Comparison of ENCODE assay signal across 1 cellular context in the genomic region with DNA sequence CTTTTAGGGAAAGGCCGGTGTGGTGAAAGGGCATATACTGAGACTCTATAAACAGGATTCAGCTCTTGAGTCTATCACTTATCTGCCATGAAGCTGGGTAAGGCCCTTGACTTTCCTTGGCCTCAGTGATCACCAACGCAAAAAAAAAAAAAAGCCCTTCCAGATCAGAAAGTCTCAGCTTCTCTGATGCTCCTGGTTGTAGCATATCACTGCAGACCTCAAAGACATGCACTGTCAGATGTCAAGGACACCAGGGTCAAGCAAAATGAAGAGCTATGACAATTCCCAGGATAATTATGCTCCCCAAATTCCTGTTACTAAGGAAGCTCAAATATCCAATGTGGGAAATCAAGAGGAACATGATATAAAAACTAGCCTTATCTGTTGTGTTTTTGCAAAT.
TF ChIP-seq lines count a peak whose summit lies in the region.

No MANE protein-coding gene starts in this region.

TF ChIP-seq in H1, 55 proteins besides CTCF, POLR2A, EP300 and RAD21:
- TF ChIP-seq CEBPB (IDR thresholded peaks at IDR 0.05; ENCODE audit: low read depth, low read length) (no peak), RFX5 (IDR thresholded peaks at IDR 0.05; ENCODE audit: borderline replicate concordance, low read depth, low read length) (no peak), TCF12 (IDR thresholded peaks at IDR 0.05; ENCODE audit: low read depth, low read length) (no peak), SIN3A (conservative IDR thresholded peaks at IDR 0.05 in 1 of 2, IDR thresholded peaks at IDR 0.05 in 1 of 2; ENCODE audit: low read depth in 1 of 2, low read length in 2 of 2) (no peak), KDM5A (IDR thresholded peaks at IDR 0.05; ENCODE audit: low read length) (no peak), SIRT6 (IDR thresholded peaks at IDR 0.05; ENCODE audit: low read length) (no peak), CBX5 (IDR thresholded peaks at IDR 0.05; ENCODE audit: low read depth, low read length) (no peak), CBX8 (IDR thresholded peaks at IDR 0.05; ENCODE audit: borderline replicate concordance, low read depth, low read length) (no peak), E2F6 (IDR thresholded peaks at IDR 0.05) (no peak), SRF (IDR thresholded peaks at IDR 0.05; ENCODE audit: low read depth, low read length) (no peak), POLR2AphosphoS5 (IDR thresholded peaks at IDR 0.05; ENCODE audit: low read depth, low read length) (no peak)
- TF ChIP-seq, protein P1, sequence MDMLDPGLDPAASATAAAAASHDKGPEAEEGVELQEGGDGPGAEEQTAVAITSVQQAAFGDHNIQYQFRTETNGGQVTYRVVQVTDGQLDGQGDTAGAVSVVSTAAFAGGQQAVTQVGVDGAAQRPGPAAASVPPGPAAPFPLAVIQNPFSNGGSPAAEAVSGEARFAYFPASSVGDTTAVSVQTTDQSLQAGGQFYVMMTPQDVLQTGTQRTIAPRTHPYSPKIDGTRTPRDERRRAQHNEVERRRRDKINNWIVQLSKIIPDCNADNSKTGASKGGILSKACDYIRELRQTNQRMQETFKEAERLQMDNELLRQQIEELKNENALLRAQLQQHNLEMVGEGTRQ (IDR thresholded peaks at IDR 0.05; ENCODE audit: low read length), result no peak
- TF ChIP-seq, protein P2, sequence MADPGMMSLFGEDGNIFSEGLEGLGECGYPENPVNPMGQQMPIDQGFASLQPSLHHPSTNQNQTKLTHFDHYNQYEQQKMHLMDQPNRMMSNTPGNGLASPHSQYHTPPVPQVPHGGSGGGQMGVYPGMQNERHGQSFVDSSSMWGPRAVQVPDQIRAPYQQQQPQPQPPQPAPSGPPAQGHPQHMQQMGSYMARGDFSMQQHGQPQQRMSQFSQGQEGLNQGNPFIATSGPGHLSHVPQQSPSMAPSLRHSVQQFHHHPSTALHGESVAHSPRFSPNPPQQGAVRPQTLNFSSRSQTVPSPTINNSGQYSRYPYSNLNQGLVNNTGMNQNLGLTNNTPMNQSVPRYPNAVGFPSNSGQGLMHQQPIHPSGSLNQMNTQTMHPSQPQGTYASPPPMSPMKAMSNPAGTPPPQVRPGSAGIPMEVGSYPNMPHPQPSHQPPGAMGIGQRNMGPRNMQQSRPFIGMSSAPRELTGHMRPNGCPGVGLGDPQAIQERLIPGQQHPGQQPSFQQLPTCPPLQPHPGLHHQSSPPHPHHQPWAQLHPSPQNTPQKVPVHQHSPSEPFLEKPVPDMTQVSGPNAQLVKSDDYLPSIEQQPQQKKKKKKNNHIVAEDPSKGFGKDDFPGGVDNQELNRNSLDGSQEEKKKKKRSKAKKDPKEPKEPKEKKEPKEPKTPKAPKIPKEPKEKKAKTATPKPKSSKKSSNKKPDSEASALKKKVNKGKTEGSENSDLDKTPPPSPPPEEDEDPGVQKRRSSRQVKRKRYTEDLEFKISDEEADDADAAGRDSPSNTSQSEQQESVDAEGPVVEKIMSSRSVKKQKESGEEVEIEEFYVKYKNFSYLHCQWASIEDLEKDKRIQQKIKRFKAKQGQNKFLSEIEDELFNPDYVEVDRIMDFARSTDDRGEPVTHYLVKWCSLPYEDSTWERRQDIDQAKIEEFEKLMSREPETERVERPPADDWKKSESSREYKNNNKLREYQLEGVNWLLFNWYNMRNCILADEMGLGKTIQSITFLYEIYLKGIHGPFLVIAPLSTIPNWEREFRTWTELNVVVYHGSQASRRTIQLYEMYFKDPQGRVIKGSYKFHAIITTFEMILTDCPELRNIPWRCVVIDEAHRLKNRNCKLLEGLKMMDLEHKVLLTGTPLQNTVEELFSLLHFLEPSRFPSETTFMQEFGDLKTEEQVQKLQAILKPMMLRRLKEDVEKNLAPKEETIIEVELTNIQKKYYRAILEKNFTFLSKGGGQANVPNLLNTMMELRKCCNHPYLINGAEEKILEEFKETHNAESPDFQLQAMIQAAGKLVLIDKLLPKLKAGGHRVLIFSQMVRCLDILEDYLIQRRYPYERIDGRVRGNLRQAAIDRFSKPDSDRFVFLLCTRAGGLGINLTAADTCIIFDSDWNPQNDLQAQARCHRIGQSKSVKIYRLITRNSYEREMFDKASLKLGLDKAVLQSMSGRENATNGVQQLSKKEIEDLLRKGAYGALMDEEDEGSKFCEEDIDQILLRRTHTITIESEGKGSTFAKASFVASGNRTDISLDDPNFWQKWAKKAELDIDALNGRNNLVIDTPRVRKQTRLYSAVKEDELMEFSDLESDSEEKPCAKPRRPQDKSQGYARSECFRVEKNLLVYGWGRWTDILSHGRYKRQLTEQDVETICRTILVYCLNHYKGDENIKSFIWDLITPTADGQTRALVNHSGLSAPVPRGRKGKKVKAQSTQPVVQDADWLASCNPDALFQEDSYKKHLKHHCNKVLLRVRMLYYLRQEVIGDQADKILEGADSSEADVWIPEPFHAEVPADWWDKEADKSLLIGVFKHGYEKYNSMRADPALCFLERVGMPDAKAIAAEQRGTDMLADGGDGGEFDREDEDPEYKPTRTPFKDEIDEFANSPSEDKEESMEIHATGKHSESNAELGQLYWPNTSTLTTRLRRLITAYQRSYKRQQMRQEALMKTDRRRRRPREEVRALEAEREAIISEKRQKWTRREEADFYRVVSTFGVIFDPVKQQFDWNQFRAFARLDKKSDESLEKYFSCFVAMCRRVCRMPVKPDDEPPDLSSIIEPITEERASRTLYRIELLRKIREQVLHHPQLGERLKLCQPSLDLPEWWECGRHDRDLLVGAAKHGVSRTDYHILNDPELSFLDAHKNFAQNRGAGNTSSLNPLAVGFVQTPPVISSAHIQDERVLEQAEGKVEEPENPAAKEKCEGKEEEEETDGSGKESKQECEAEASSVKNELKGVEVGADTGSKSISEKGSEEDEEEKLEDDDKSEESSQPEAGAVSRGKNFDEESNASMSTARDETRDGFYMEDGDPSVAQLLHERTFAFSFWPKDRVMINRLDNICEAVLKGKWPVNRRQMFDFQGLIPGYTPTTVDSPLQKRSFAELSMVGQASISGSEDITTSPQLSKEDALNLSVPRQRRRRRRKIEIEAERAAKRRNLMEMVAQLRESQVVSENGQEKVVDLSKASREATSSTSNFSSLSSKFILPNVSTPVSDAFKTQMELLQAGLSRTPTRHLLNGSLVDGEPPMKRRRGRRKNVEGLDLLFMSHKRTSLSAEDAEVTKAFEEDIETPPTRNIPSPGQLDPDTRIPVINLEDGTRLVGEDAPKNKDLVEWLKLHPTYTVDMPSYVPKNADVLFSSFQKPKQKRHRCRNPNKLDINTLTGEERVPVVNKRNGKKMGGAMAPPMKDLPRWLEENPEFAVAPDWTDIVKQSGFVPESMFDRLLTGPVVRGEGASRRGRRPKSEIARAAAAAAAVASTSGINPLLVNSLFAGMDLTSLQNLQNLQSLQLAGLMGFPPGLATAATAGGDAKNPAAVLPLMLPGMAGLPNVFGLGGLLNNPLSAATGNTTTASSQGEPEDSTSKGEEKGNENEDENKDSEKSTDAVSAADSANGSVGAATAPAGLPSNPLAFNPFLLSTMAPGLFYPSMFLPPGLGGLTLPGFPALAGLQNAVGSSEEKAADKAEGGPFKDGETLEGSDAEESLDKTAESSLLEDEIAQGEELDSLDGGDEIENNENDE (IDR thresholded peaks at IDR 0.05; ENCODE audit: insufficient replicate concordance, low read length), result no peak
